ENCODE assay signal across 9 cellular contexts in genomic region chr16:81480856-81481821, GRCh38. TPM values are rescaled to one million over a fixed set of nuclear protein-coding genes. Genes with fewer than 3 reads are reported as not detected.
A peak's percentile ranks its signal among the peaks of the same experiment; 100 is the strongest.
DNase-seq lines count a peak whose midpoint lies in the region; ATAC-seq, FAIRE-seq and TF ChIP-seq lines count a peak whose summit lies in the region.
"Had no signal": no experiment of that assay in that cellular context is flagged by ENCODE, and none has a peak within 500 bp of the region (broad histone marks: within the 10 kb centered on the region; RNA-seq: fewer than 3 reads in every experiment).

No MANE protein-coding gene starts in this region.

- intact Hi-C loops in gastrocnemius medialis (cut with DNase I; ENCODE audit: low total_unique reads), result no loop called here

- H3K4me3 ChIP-seq in gastrocnemius medialis (no peak overlapping the region), SJCRH30 (no peak overlapping the region)
- H3K4me3 ChIP-seq: thoracic aorta had no signal

- no peak for TF ChIP-seq POLR2A in gastrocnemius medialis (IDR thresholded peaks at IDR 0.05)

- DNase-seq in COLO829 (ENCODE audit: low spot score), result peak; percentile 12
- DNase-seq in OCI-M1 (lab: John Stamatoyannopoulos, UW), result peak; percentile 98
- DNase-seq in germinal center (ENCODE audit: low spot score), result peak; percentile 85
- peak; percentile 35 to 52 for DNase-seq in gastrocnemius medialis
- no peak for DNase-seq in SJCRH30
- no peak for DNase-seq in D721Med (ENCODE audit: insufficient read length, low spot score)

- in situ Hi-C loops in gastrocnemius medialis (cut with MboI; ENCODE audit: low sequenced_read_pairs in 4 of 4), result no loop called here

- no peaks in the 10 kb centered on the region for H3K9me3 ChIP-seq in gastrocnemius medialis
- H3K9me3 ChIP-seq in SJCRH30 (replicated peaks), result no peaks in the 10 kb centered on the region
- H3K9me3 ChIP-seq: thoracic aorta had no signal

- H3K27ac ChIP-seq in gastrocnemius medialis (no peak overlapping the region), SJCRH30 (no peak overlapping the region)
- H3K27ac ChIP-seq: thoracic aorta had no signal

- FAIRE-seq in D721Med (lab: Jason Lieb, UNC), result no peak

- TF ChIP-seq CTCF in gastrocnemius medialis (IDR thresholded peaks at IDR 0.05 in 4 of 5, conservative IDR thresholded peaks at IDR 0.05 in 1 of 5) (no peak), D721Med (IDR thresholded peaks at IDR 0.05; ENCODE audit: insufficient read depth, missing control alignments) (no peak)

- H3K27me3 ChIP-seq in gastrocnemius medialis (no peaks in the 10 kb centered on the region), SJCRH30 (no peaks in the 10 kb centered on the region)

- no peaks in the 10 kb centered on the region for H3K36me3 ChIP-seq in gastrocnemius medialis
- H3K36me3 ChIP-seq in SJCRH30, result no peaks in the 10 kb centered on the region
- H3K36me3 ChIP-seq: thoracic aorta had no signal

- peak; percentile 89 for ATAC-seq in GM19023 (IDR thresholded peaks at IDR 0.05; ENCODE audit: unreplicated experiment)
- peak; percentile 92 for ATAC-seq in HG03060 (IDR thresholded peaks at IDR 0.05; ENCODE audit: low read depth, unreplicated experiment)
- ATAC-seq in gastrocnemius medialis, result no peak

- H3K4me1 ChIP-seq in gastrocnemius medialis (no peaks in the 10 kb centered on the region), SJCRH30 (no peaks in the 10 kb centered on the region)

RNA-seq across cellular contexts. Expression of gene CMIP, which starts 36.5 kb away (rescaled TPM):
- total RNA-seq in gastrocnemius medialis, result 1 to 10 TPM in 3 of 4 donors, under 1 TPM in 1; 0.90 to 5.1 (median 2.7) TPM
- 12.2 and 12.9 TPM in 2 replicates for total RNA-seq in SJCRH30 (2014; rRNA removed; shearing (Covaris generic))

Comparison
In these comparisons a context has a peak if more than half of its experiments do, and no peak if none do; other contexts are left out.
1. DNase-seq: peak in COLO829 (single experiment), OCI-M1 (single experiment), germinal center (single experiment) and gastrocnemius medialis (2 of 2); none in SJCRH30 (0 of 2) and D721Med (single experiment).
2. ATAC-seq: peak in GM19023 (single experiment) and HG03060 (single experiment); none in gastrocnemius medialis (0 of 2).